Comparison of ENCODE assay signal across 17 cellular contexts in genomic region chr11:70557742-70558485, GRCh38.
DNase-seq lines count a peak whose midpoint lies in the region; ATAC-seq, FAIRE-seq and TF ChIP-seq lines count a peak whose summit lies in the region.
"Had no signal": no experiment of that assay in that cellular context is flagged by ENCODE, and none has a peak within 500 bp of the region (broad histone marks: within the 10 kb centered on the region; RNA-seq: fewer than 3 reads in every experiment).

No MANE protein-coding gene starts in this region.

- H3K36me3 Mint-ChIP-seq in natural killer cell treated with Interleukin-12 subunit alpha and Interleukin-12 subunit beta and Interleukin-15 and Interleukin-18, amount 100 ng/mL, for 72 hours, result no peaks in the 10 kb centered on the region
- H3K36me3 Mint-ChIP-seq in natural killer cell, result no peaks in the 10 kb centered on the region
- H3K36me3 Mint-ChIP-seq in neural progenitor cell, result no peaks in the 10 kb centered on the region

- TF ChIP-seq CTCF in natural killer cell (IDR thresholded peaks at IDR 0.05) (no peak), bronchial epithelial cell (IDR thresholded peaks at IDR 0.05; ENCODE audit: insufficient read depth, low read length, severe bottlenecking) (no peak), neural progenitor cell (IDR thresholded peaks at IDR 0.05) (no peak)

- H3K4me3 Mint-ChIP-seq in natural killer cell treated with Interleukin-12 subunit alpha and Interleukin-12 subunit beta and Interleukin-15 and Interleukin-18, amount 100 ng/mL, for 72 hours, result no peak overlapping the region
- H3K4me3 Mint-ChIP-seq in natural killer cell (no peak overlapping the region), neural progenitor cell (no peak overlapping the region)

- H3K4me1 Mint-ChIP-seq in natural killer cell treated with Interleukin-12 subunit alpha and Interleukin-12 subunit beta and Interleukin-15 and Interleukin-18, amount 100 ng/mL, for 72 hours (ENCODE audit: low read depth in 2 of 2), result no peaks in the 10 kb centered on the region
- H3K4me1 Mint-ChIP-seq in natural killer cell (no peaks in the 10 kb centered on the region), neural progenitor cell (peaks cover 47% of the 10 kb centered on the region)

- DNase-seq in natural killer cell treated with Interleukin-12 subunit alpha and Interleukin-12 subunit beta and Interleukin-15 and Interleukin-18, amount 100 ng/mL, for 72 hours (ENCODE audit: low spot score), result peak; percentile 58
- DNase-seq in natural killer cell (no peak), bronchial epithelial cell (ENCODE audit: low read depth) (no peak), neural progenitor cell (ENCODE audit: low spot score) (no peak), aorta (peak in 1 of 2 donors; percentile 37), HPDE6-E6E7 (ENCODE audit: extremely low spot score) (no peak), epidermal melanocyte (ENCODE audit: insufficient read length, low spot score) (no peak), NCI-H2196 (lab: John Stamatoyannopoulos, UW; ENCODE audit: unreplicated experiment) (no peak)
- DNase-seq: C1 segment of cervical spinal cord, DND-41, NCI-H1417, NCI-H187 treated with DMSO at 0.1 percent for 48 hours, NCI-H2171 had no signal

- intact Hi-C loops in natural killer cell (cut with micrococcal nuclease), result no loop called here
- intact Hi-C loops in aorta (cut with DNase I), result no loop called here

- ATAC-seq in natural killer cell treated with Interleukin-12 subunit alpha and Interleukin-12 subunit beta and Interleukin-15 and Interleukin-18, amount 100 ng/mL, for 72 hours, result no peak
- ATAC-seq in natural killer cell (no peak), aorta (ENCODE audit: low FRiP score) (peak; percentile 19)

- peaks cover 18% of the 10 kb centered on the region for H3F3A ChIP-seq in neural progenitor cell (ENCODE audit: low read depth)

- peaks cover 2 to 8% of the 10 kb centered on the region in 2 donors for H3K27me3 Mint-ChIP-seq in natural killer cell treated with Interleukin-12 subunit alpha and Interleukin-12 subunit beta and Interleukin-15 and Interleukin-18, amount 100 ng/mL, for 72 hours
- H3K27me3 Mint-ChIP-seq in natural killer cell (ENCODE audit: low read depth in 2 of 2), result peaks cover 0 to 8% of the 10 kb centered on the region in 2 donors
- peaks cover 5% of the 10 kb centered on the region for H3K27me3 Mint-ChIP-seq in neural progenitor cell (ENCODE audit: insufficient read depth, low read depth)

- FAIRE-seq in bronchial epithelial cell (lab: Jason Lieb, UNC), result peak; percentile 36
- FAIRE-seq: A204.1, G401.6, RCC 7860 had no signal

- no peak overlapping the region for H3K4me2 ChIP-seq in neural progenitor cell

- 74 to 81% methylated on average over 27 of the region's 27 CpGs for WGBS in aorta, 2 donors

- no peak overlapping the region for H3K9ac ChIP-seq in neural progenitor cell

- H3K9me3 Mint-ChIP-seq in natural killer cell treated with Interleukin-12 subunit alpha and Interleukin-12 subunit beta and Interleukin-15 and Interleukin-18, amount 100 ng/mL, for 72 hours, result no peaks in the 10 kb centered on the region
- H3K9me3 Mint-ChIP-seq in natural killer cell (no peaks in the 10 kb centered on the region), neural progenitor cell (no peaks in the 10 kb centered on the region)

- no peaks in the 10 kb centered on the region for H3K79me2 ChIP-seq in neural progenitor cell (ENCODE audit: low read depth)

- H3K27ac ChIP-seq in neural progenitor cell (no peak overlapping the region), aorta (ENCODE audit: low read depth in 1 of 2, low read length in 2 of 2) (no peak overlapping the region)
- H3K27ac ChIP-seq: HL-60 had no signal

- no peak overlapping the region for H2AFZ ChIP-seq in neural progenitor cell (replicated peaks)

- H3K4me1 ChIP-seq in neural progenitor cell (peaks cover 22% of the 10 kb centered on the region), aorta (ENCODE audit: control insufficient read depth in 1 of 2, insufficient read depth in 2 of 2, low read length in 2 of 2) (no peaks in the 10 kb centered on the region)

- no peaks in the 10 kb centered on the region for H3K9me3 ChIP-seq in neural progenitor cell (ENCODE audit: low read depth)
- no peaks in the 10 kb centered on the region for H3K9me3 ChIP-seq in aorta (ENCODE audit: control insufficient read depth, low read length)

- H3K27ac Mint-ChIP-seq in natural killer cell treated with Interleukin-12 subunit alpha and Interleukin-12 subunit beta and Interleukin-15 and Interleukin-18, amount 100 ng/mL, for 72 hours, result no peak overlapping the region
- no peak overlapping the region for H3K27ac Mint-ChIP-seq in natural killer cell
- H3K27ac Mint-ChIP-seq in neural progenitor cell, result peak overlapping the region; percentile 47

- no peaks in the 10 kb centered on the region for H3K36me3 ChIP-seq in bronchial epithelial cell (ENCODE audit: control insufficient read depth, insufficient read depth, low read length)
- H3K36me3 ChIP-seq in neural progenitor cell, result no peaks in the 10 kb centered on the region
- H3K36me3 ChIP-seq in aorta (ENCODE audit: control insufficient read depth in 1 of 2, insufficient read depth in 2 of 2, low read length in 1 of 2), result no peaks in the 10 kb centered on the region

- H3K27me3 ChIP-seq in bronchial epithelial cell (ENCODE audit: control insufficient read depth, insufficient read depth, low read length) (no peaks in the 10 kb centered on the region), neural progenitor cell (no peaks in the 10 kb centered on the region), aorta (ENCODE audit: control insufficient read depth in 1 of 2, insufficient read depth in 2 of 2, low read length in 1 of 2) (no peaks in the 10 kb centered on the region)

- H4K20me1 ChIP-seq in neural progenitor cell (ENCODE audit: low read depth), result no peaks in the 10 kb centered on the region

- H3K4me3 ChIP-seq in bronchial epithelial cell (ENCODE audit: low read depth, low read length), result no peak overlapping the region
- H3K4me3 ChIP-seq in neural progenitor cell, result no peak overlapping the region
- H3K4me3 ChIP-seq in aorta (ENCODE audit: low read length in 2 of 2), result no peak overlapping the region
